Comparison of ENCODE assay signal across 22 cellular contexts in the genomic region with DNA sequence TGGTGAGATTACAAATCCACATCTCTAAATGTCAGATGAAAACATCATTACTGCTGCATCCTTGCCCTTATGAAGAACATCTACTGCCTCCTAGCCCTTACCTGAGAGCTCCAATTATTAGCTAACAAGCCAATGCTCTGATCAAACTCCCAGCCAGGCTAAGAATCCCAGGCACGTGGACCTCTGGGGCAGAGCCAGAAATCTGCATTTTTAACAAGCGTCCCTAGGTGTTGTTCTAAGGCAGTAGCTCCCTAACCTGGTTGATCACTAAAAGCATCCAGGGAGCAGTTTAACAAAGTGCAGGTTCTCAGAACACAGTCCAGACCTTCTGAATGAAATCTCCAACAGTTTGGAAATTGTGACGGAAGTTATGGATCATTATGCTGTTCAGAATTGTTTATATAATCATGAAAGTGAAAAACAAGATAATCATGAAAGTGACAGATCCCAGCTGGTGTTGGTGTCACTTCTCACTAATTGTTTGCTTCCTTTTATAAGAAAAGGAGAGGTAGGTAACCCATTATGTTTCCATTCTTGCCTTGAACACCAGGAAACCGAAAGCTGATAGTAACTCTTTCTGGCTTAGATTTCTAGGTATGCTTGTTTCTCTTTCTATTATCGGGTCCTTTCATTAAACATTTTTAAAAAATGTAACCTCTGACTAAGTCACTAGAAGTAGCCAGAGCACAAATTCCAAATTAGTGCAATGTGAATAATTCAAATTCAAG.
"Had no signal": no experiment of that assay in that cellular context is flagged by ENCODE, and none has a peak within 500 bp of the region (broad histone marks: within the 10 kb centered on the region; RNA-seq: fewer than 3 reads in every experiment).

No MANE protein-coding gene starts in this region.

- H3K79me2 ChIP-seq: parathyroid adenoma had no signal

- H3K36me3 Mint-ChIP-seq: activated CD4-positive, alpha-beta memory T cell treated with anti-CD3 and anti-CD28 coated beads for 36 hours; activated naive CD4-positive, alpha-beta T cell treated with anti-CD3 and anti-CD28 coated beads, Interleukin-2, amount 50 U/mL, for 72 hours had no signal

- H3K4me3 ChIP-seq: adrenal gland, breast epithelium, esophagus squamous epithelium, heart right ventricle, lower lobe of right lung, smooth muscle cell had no signal

- H3K36me3 ChIP-seq: adrenal gland, breast epithelium, esophagus squamous epithelium, heart right ventricle, lower lobe of right lung, neutrophil had no signal

- H3K27ac ChIP-seq: adrenal gland, breast epithelium, esophagus squamous epithelium, heart right ventricle, lower lobe of right lung, neutrophil, parathyroid adenoma had no signal

- ATAC-seq: activated naive CD4-positive, alpha-beta T cell treated with anti-CD3 and anti-CD28 coated beads, Interleukin-2, amount 50 U/mL, for 72 hours; heart right ventricle; left colon; lower lobe of right lung; natural killer cell treated with Interleukin-12 subunit alpha and Interleukin-12 subunit beta and Interleukin-15 and Interleukin-18, amount 100 ng/mL, for 72 hours; sciatic nerve had no signal

- H3K27me3 ChIP-seq: adrenal gland, breast epithelium, esophagus squamous epithelium, heart right ventricle, neutrophil had no signal

- DNase-seq: activated B cell treated with CpG ODN at 0.5 μM for 24 hours; activated CD4-positive, alpha-beta memory T cell treated with anti-CD3 and anti-CD28 coated beads for 36 hours; activated CD4-positive, alpha-beta T cell treated with anti-CD3 and anti-CD28 coated beads for 4 hours; activated gamma-delta T cell treated with Interleukin-2 at 50 U/mL for 16 hours; activated T-cell treated with anti-CD3 and anti-CD28 coated beads for 4 hours; adrenal gland; cerebellar nuclear complex; cortex of kidney; effector CD4-positive, alpha-beta T cell; esophagus squamous epithelium; heart right ventricle; left colon; lower lobe of right lung; stimulated activated CD4-positive, alpha-beta T cell treated with anti-CD3 and anti-CD28 coated beads, Interleukin-4, amount 100 ng/mL, for 1 hour had no signal

- H3K4me2 ChIP-seq: smooth muscle cell had no signal

- H3K27ac Mint-ChIP-seq: activated B cell treated with CpG ODN at 0.5 μM for 24 hours; activated CD4-positive, alpha-beta memory T cell treated with anti-CD3 and anti-CD28 coated beads for 36 hours; activated naive CD4-positive, alpha-beta T cell treated with anti-CD3 and anti-CD28 coated beads, Interleukin-2, amount 50 U/mL, for 72 hours; activated T-helper 1 cell treated with anti-CD3 and anti-CD28 coated beads, Interleukin-12 subunit alpha, Interleukin-12 subunit beta, Interleukin-2, Interleukin-4 antibody, amounts not matched to agents 30 ng/mL and 10 ng/mL and 1 ng/mL, durations not matched to agents 14 hours and 24 hours and 36 hours; natural killer cell treated with Interleukin-12 subunit alpha and Interleukin-12 subunit beta and Interleukin-15 and Interleukin-18, amount 100 ng/mL, for 72 hours had no signal

- H3K4me1 Mint-ChIP-seq: activated B cell treated with CpG ODN at 0.5 μM for 24 hours had no signal

- H3K9me3 Mint-ChIP-seq: activated B cell treated with CpG ODN at 0.5 μM for 24 hours; activated CD4-positive, alpha-beta memory T cell treated with anti-CD3 and anti-CD28 coated beads for 36 hours; activated T-helper 1 cell treated with anti-CD3 and anti-CD28 coated beads, Interleukin-12 subunit alpha, Interleukin-12 subunit beta, Interleukin-2, Interleukin-4 antibody, amounts not matched to agents 30 ng/mL and 10 ng/mL and 1 ng/mL, durations not matched to agents 14 hours and 24 hours and 36 hours had no signal

- H3K27me3 Mint-ChIP-seq: activated B cell treated with CpG ODN at 0.5 μM for 24 hours had no signal

- H3K4me1 ChIP-seq: breast epithelium, lower lobe of right lung, parathyroid adenoma had no signal

- H3K4me3 Mint-ChIP-seq: activated B cell treated with CpG ODN at 0.5 μM for 24 hours; activated CD4-positive, alpha-beta memory T cell treated with anti-CD3 and anti-CD28 coated beads for 36 hours; activated T-helper 1 cell treated with anti-CD3 and anti-CD28 coated beads, Interleukin-12 subunit alpha, Interleukin-12 subunit beta, Interleukin-2, Interleukin-4 antibody, amounts not matched to agents 30 ng/mL and 10 ng/mL and 1 ng/mL, durations not matched to agents 14 hours and 24 hours and 36 hours; natural killer cell treated with Interleukin-12 subunit alpha and Interleukin-12 subunit beta and Interleukin-15 and Interleukin-18, amount 100 ng/mL, for 72 hours had no signal

- H3K9ac ChIP-seq: parathyroid adenoma had no signal

- H3K9me3 ChIP-seq: adrenal gland, breast epithelium, esophagus squamous epithelium, heart right ventricle, lower lobe of right lung, neutrophil had no signal

- H2AFZ ChIP-seq: parathyroid adenoma had no signal
